16 cellular contexts compared by ENCODE assay signal in genomic region chr1:120878206-120878605, GRCh38. TPM values are rescaled to one million over a fixed set of nuclear protein-coding genes. Genes with fewer than 3 reads are reported as not detected.
"Had no signal": no experiment of that assay in that cellular context is flagged by ENCODE, and none has a peak within 500 bp of the region (broad histone marks: within the 10 kb centered on the region; RNA-seq: fewer than 3 reads in every experiment).

No MANE protein-coding gene starts in this region.

RNA-seq across cellular contexts. Expression of gene PPIAL4A, which starts 11.4 kb away (rescaled TPM):
- total RNA-seq: stomach, subcutaneous adipose tissue, suprapubic skin, temporal lobe, testis, thoracic aorta, thyroid gland, tibial nerve, transverse colon, upper lobe of left lung, upper lobe of right lung, ureter, urinary bladder, uterus, vagina had no signal
- polyA plus RNA-seq: stomach, thymus, urinary bladder had no signal
